In the genomic region with DNA sequence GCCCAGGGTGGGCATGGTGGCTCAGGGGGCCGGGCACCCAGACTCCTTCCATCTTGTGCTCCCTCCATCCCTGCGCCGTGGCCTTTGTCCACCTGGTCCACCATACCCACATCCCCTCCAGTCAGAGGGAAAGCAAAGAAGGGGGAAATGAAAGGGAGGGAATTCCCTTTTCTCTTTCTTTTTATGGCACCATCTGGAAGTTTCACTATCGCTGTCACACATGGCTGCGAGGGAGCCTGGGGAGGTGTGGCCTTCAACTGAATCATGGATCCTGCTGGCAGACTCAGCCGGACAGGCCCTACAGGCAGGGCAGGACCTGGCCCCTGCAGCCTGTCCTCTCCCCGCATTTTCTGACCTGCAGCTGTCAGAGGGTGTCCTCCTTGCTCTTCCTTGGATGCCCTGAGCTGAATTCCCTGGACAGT, we compare ENCODE assay signal across 9 cellular contexts. TPM values are rescaled to one million over a fixed set of nuclear protein-coding genes. Genes with fewer than 3 reads are reported as not detected.
DNase-seq lines count a peak whose midpoint lies in the region; ATAC-seq, FAIRE-seq and TF ChIP-seq lines count a peak whose summit lies in the region.
"Had no signal": no experiment of that assay in that cellular context is flagged by ENCODE, and none has a peak within 500 bp of the region (broad histone marks: within the 10 kb centered on the region; RNA-seq: fewer than 3 reads in every experiment).

No MANE protein-coding gene starts in this region.

- no TSS peak for BruUV-seq in GM12878 (replicated peaks; lab: Mats Ljungman, UMichigan)

- H2BK120ac ChIP-seq in neuronal stem cell (ENCODE audit: low read depth, low read length), result no peak overlapping the region

- DNase-seq in GM12892 (ENCODE audit: insufficient read length), result no peak
- DNase-seq in GM12878 (ENCODE audit: low read depth, low spot score), result peak; percentile 49
- no peak for DNase-seq in neuronal stem cell (ENCODE audit: low spot score)
- DNase-seq in GDM1 (lab: John Stamatoyannopoulos, UW), result no peak
- no peak for DNase-seq in activated T-cell treated with anti-CD3 and anti-CD28 coated beads for 4 hours
- DNase-seq: cortex of kidney, NCI-H1694 had no signal

- no peak overlapping the region for H2AFZ ChIP-seq in GM12878 (ENCODE audit: control insufficient read depth, low read depth, low read length)
- H2AFZ ChIP-seq in neuronal stem cell (ENCODE audit: low read length), result peak overlapping the region; percentile 49

- H3K18ac ChIP-seq in neuronal stem cell (ENCODE audit: low read length), result no peak overlapping the region

- H3K4ac ChIP-seq in neuronal stem cell (ENCODE audit: low read length), result no peak overlapping the region

- H3K4me1 ChIP-seq in GM12878 (ENCODE audit: control insufficient read depth, insufficient read depth, low read length) (peaks cover 40% of the 10 kb centered on the region), neuronal stem cell (ENCODE audit: control insufficient read depth in 2 of 2, insufficient read depth in 1 of 2, low read depth in 1 of 2, low read length in 2 of 2) (peaks cover 0 to 2% of the 10 kb centered on the region in 2 donors)

- peak; percentile 70 to 83 for TF ChIP-seq EP300 in GM12878 (IDR thresholded peaks at IDR 0.05; ENCODE audit: borderline replicate concordance in 1 of 2, control insufficient read depth in 1 of 2, low read depth in 2 of 2, low read length in 2 of 2)

- H3K27ac ChIP-seq in GM12878 (ENCODE audit: control insufficient read depth, insufficient read depth) (no peak overlapping the region), neuronal stem cell (replicated peaks; ENCODE audit: low read length) (no peak overlapping the region)

- H3K4me2 ChIP-seq in GM12878 (ENCODE audit: control insufficient read depth, insufficient read depth) (peak overlapping the region; percentile 23; the same call in 1 of the 2 replicates), neuronal stem cell (ENCODE audit: insufficient read depth, low read length, poor library complexity, severe bottlenecking) (no peak overlapping the region)

- H3K9ac ChIP-seq in GM12878 (ENCODE audit: control insufficient read depth, insufficient read depth, low read length) (no peak overlapping the region), neuronal stem cell (ENCODE audit: low read depth, low read length, poor library complexity) (peak overlapping the region; percentile 9)

- no peak overlapping the region for H2BK15ac ChIP-seq in neuronal stem cell (ENCODE audit: low read length)

- TF ChIP-seq RAD21 in GM12878 (IDR thresholded peaks at IDR 0.05; ENCODE audit: insufficient read depth, low read depth, low read length), result no peak

- CTCF ChIA-PET in GM12878 (lab: Yijun Ruan, JAX), result interaction anchor here (0.8 to 1.1 kb wide), 4 partner anchors 53 to 93 kb away, joined by 3 to 6 read pairs (median 4); no protein-coding TSS in a partner anchor

- H3K9me3 ChIP-seq in GM12878 (replicated peaks; ENCODE audit: control insufficient read depth, insufficient read depth, low read length), result no peaks in the 10 kb centered on the region
- H3K9me3 ChIP-seq in neuronal stem cell (replicated peaks in 1 of 2; ENCODE audit: control insufficient read depth in 2 of 2, insufficient read depth in 1 of 2, low read depth in 1 of 2, low read length in 2 of 2), result no peaks in the 10 kb centered on the region

- SMC1A ChIA-PET in GM12878 (lab: Charles Lee; ENCODE audit: uncharacterized antibody, unreplicated experiment), result interaction anchor here (0.6 to 1.6 kb wide), 7 partner anchors 22 to 175 kb away, joined by 3 to 8 read pairs (median 4); no protein-coding TSS in a partner anchor

- TF ChIP-seq POLR2A in GM12892 (IDR thresholded peaks at IDR 0.05; ENCODE audit: low read depth, low read length) (no peak), GM12878 (IDR thresholded peaks at IDR 0.05; ENCODE audit: low read depth, low read length) (no peak)

- H4K91ac ChIP-seq in neuronal stem cell (ENCODE audit: low read depth, low read length, poor library complexity), result no peak overlapping the region

- H2AK5ac ChIP-seq in neuronal stem cell (ENCODE audit: low read depth, low read length), result no peak overlapping the region

- RAD21 ChIA-PET in GM12878 (lab: Charles Lee; ENCODE audit: unreplicated experiment), result interaction anchor here (0.7 to 1.6 kb wide), 5 partner anchors 40 to 79 kb away, joined by 3 read pairs; no protein-coding TSS in a partner anchor

- FAIRE-seq in GM12892 (lab: Jason Lieb, UNC) (peak; percentile 81), GM12878 (lab: Jason Lieb, UNC) (peak; percentile 56)

- H3K27me3 ChIP-seq in GM12878 (replicated peaks in 1 of 2; ENCODE audit: control insufficient read depth in 2 of 2, insufficient read depth in 2 of 2, low read length in 1 of 2) (no peaks in the 10 kb centered on the region), neuronal stem cell (ENCODE audit: control insufficient read depth in 3 of 3, insufficient read depth in 3 of 3, low read depth in 1 of 3, low read length in 3 of 3) (no peaks in the 10 kb centered on the region)

- H3K79me2 ChIP-seq in GM12878 (ENCODE audit: control insufficient read depth, insufficient read depth, low read length), result no peaks in the 10 kb centered on the region

- ATAC-seq in HG03432 (IDR thresholded peaks at IDR 0.05; ENCODE audit: unreplicated experiment) (peak; percentile 53), GM12878 (peak; percentile 70), GM18909 (IDR thresholded peaks at IDR 0.05; ENCODE audit: poor library complexity, unreplicated experiment) (no peak)

- in situ Hi-C loops in GM12878 (cut with MboI), result no loop called here

- H3K23ac ChIP-seq in neuronal stem cell (ENCODE audit: low read depth, low read length, poor library complexity), result no peak overlapping the region

- H3K36me3 ChIP-seq in GM12878 (ENCODE audit: control insufficient read depth in 2 of 2, insufficient read depth in 2 of 2, low read length in 1 of 2) (no peaks in the 10 kb centered on the region), neuronal stem cell (replicated peaks in 1 of 2; ENCODE audit: control insufficient read depth in 2 of 2, insufficient read depth in 2 of 2, low read length in 2 of 2) (no peaks in the 10 kb centered on the region)

- no peak overlapping the region for H3K14ac ChIP-seq in neuronal stem cell (ENCODE audit: low read length)

- no peak overlapping the region for H2BK12ac ChIP-seq in neuronal stem cell (ENCODE audit: low read length)

- H4K20me1 ChIP-seq in GM12878 (ENCODE audit: control insufficient read depth, insufficient read depth), result no peaks in the 10 kb centered on the region

- POLR2A ChIA-PET in GM12878 (lab: Charles Lee), result interaction anchor here (1.2 kb wide), 1 partner anchor 62 kb away, joined by 4 read pairs; no protein-coding TSS in a partner anchor

- H3K4me3 ChIP-seq in GM12878, result 0 out of 2 replicates have a peak overlapping the region, but pooled peaks have one; percentile 0
- H3K4me3 ChIP-seq in neuronal stem cell (ENCODE audit: low read length in 2 of 2), result no peak overlapping the region

- intact Hi-C loops in GM12878 (cut with micrococcal nuclease; ENCODE audit: unreplicated experiment), result loop anchor here (2.0 kb wide), 3 partner anchors 18 to 68 kb away; no protein-coding TSS in a partner anchor

- no peaks in the 10 kb centered on the region for H3K79me1 ChIP-seq in neuronal stem cell (ENCODE audit: low read depth, low read length)

- peak in 1 of 3 experiments; percentile 36; a peak in 1 of 6 replicates for TF ChIP-seq CTCF in GM12878 (IDR thresholded peaks at IDR 0.05 in 2 of 3, conservative IDR thresholded peaks at IDR 0.05 in 1 of 3; ENCODE audit: control insufficient read depth in 2 of 3, extremely low read depth in 1 of 3, insufficient read depth in 1 of 3, low read depth in 3 of 3, low read length in 3 of 3)

- H2BK5ac ChIP-seq in neuronal stem cell (ENCODE audit: low read length), result no peak overlapping the region

- WGBS in GM12878 (ENCODE audit: insufficient coverage, insufficient replicate concordance, low lambda C conversion rate, missing lambda C conversion rate), result 22% methylated on average over 7 of the region's 7 CpGs
- WGBS in neuronal stem cell (ENCODE audit: extremely low coverage in 2 of 2, insufficient read length in 2 of 2, insufficient replicate concordance in 1 of 2), 2 donors, result no CpG with 5 or more reads among the region's 7 CpGs

- H4K8ac ChIP-seq in neuronal stem cell (ENCODE audit: low read depth, low read length), result no peak overlapping the region

RNA-seq across cellular contexts. Expression of gene SLC12A3, which starts 6.2 kb away (rescaled TPM):
- polyA plus RNA-seq in GM12892 (2012; ENCODE audit: missing spikeins), result 1.8 TPM
- total RNA-seq in GM12878 (2013; cell fraction: nucleolus; rRNA removed), result 0.98 and 2.1 TPM in 2 replicates
- 3.4 and 4.0 TPM in 2 replicates for total RNA-seq in GM12878 (2014; rRNA removed)
- 2.8 and 3.5 TPM in 2 replicates for total RNA-seq in GM12878 (2014; rRNA removed; fragmentation: Illumina TruSeq; extraction: Trizol)
- 4.8 and 5.2 TPM in 2 replicates for total RNA-seq in GM12878 (2021)
- 0.21 TPM for polyA plus RNA-seq in GM12878 (2011; ENCODE audit: low read depth)
- 0.05 and 0.16 TPM in 2 replicates for polyA plus RNA-seq in GM12878 (2011; rRNA removed)
- polyA plus RNA-seq in GM12878 (2011; cell fraction: cytosol; rRNA removed), result 0.10 and 0.16 TPM in 2 replicates
- 0.13 and 0.35 TPM in 2 replicates for polyA plus RNA-seq in GM12878 (2011; cell fraction: nucleus; rRNA removed)
- polyA plus RNA-seq in GM12878 (2012), result 0.38 and 0.55 TPM in 2 replicates
- polyA plus RNA-seq in GM12878 (2014; fragmentation: Illumina TruSeq; extraction: Trizol), result 4.9 and 5.9 TPM in 2 replicates
- 1 to 10 TPM in 1 of 2 experiments, under 1 TPM in 1; 0.95 to 1.0 TPM for polyA plus RNA-seq in GM12878 (2014; fragmentation: Nextera tagmentation; extraction: Ambion mirVana)
- 5.1 and 6.3 TPM in 2 replicates for polyA plus RNA-seq in GM12878 (2014; rRNA removed)
- 1 to 10 TPM; 2.8 TPM for polyA plus RNA-seq in GM12878 (2016; fragmentation: Nextera tagmentation; extraction: Ambion mirVana)
- polyA minus RNA-seq in GM12878 (2011; rRNA and poly(A)+ RNA removed), result 0.21 and 0.22 TPM in 2 replicates
- polyA minus RNA-seq in GM12878 (2011; cell fraction: cytosol; rRNA and poly(A)+ RNA removed), result 1.0 and 2.3 TPM in 2 replicates
- polyA minus RNA-seq in GM12878 (2011; cell fraction: nucleus; rRNA and poly(A)+ RNA removed), result 0.29 TPM in 1 of 2 replicates, not detected in the other
- polyA plus RNA-seq in neuronal stem cell (2013, experiment 1 of 2), result not detected
- not detected for polyA plus RNA-seq in neuronal stem cell (2013, experiment 2 of 2)
